ENCODE assay signal across 1 cellular context in genomic region chr11:76307978-76308747, GRCh38.
TF ChIP-seq lines count a peak whose summit lies in the region.

No MANE protein-coding gene starts in this region.

TF ChIP-seq in GM23338, 12 proteins besides CTCF, POLR2A, EP300 and RAD21 (continued from another document):
- no peak for TF ChIP-seq ZNF462 (CRISPR knock-in tag; IDR thresholded peaks at IDR 0.05)
- no peak for TF ChIP-seq EZH2phosphoT487 (IDR thresholded peaks at IDR 0.05; ENCODE audit: unreplicated experiment)
- no peak for TF ChIP-seq CREB1 (CRISPR knock-in tag; IDR thresholded peaks at IDR 0.05; ENCODE audit: low read depth)
- TF ChIP-seq EZH2 (IDR thresholded peaks at IDR 0.05; ENCODE audit: low read depth, unreplicated experiment), result no peak
- TF ChIP-seq NANOG (IDR thresholded peaks at IDR 0.05; ENCODE audit: borderline replicate concordance), result no peak
- no peak for TF ChIP-seq ETS1 (IDR thresholded peaks at IDR 0.05)
- TF ChIP-seq ZNF114 (CRISPR knock-in tag; IDR thresholded peaks at IDR 0.05), result no peak
- no peak for TF ChIP-seq JUNB (IDR thresholded peaks at IDR 0.05; ENCODE audit: unreplicated experiment)
